Comparison of ENCODE assay signal across 35 cellular contexts in genomic region chr5:34889394-34889793, GRCh38. TPM values are rescaled to one million over a fixed set of nuclear protein-coding genes. Genes with fewer than 3 reads are reported as not detected.
"Had no signal": no experiment of that assay in that cellular context is flagged by ENCODE, and none has a peak within 500 bp of the region (broad histone marks: within the 10 kb centered on the region; RNA-seq: fewer than 3 reads in every experiment).

No MANE protein-coding gene starts in this region.

- H3K27ac ChIP-seq: ascending aorta, body of pancreas, brain microvascular endothelial cell, breast epithelium, cardiac muscle cell had no signal

- H3K4me3 ChIP-seq: ascending aorta, body of pancreas, breast epithelium, cardiac muscle cell had no signal

- H3K4me1 ChIP-seq: ascending aorta, body of pancreas, breast epithelium had no signal

- DNase-seq: activated effector memory CD4-positive, alpha-beta T cell treated with anti-CD3 and anti-CD28 coated beads, Interleukin-2, amount 50 U/mL, for 16 hours; activated effector memory CD4-positive, alpha-beta T cell treated with Interleukin-2 at 50 U/mL for 16 hours; activated gamma-delta T cell; activated gamma-delta T cell treated with Interleukin-2 at 50 U/mL for 16 hours; activated naive CD4-positive, alpha-beta T cell; activated naive CD4-positive, alpha-beta T cell treated with anti-CD3 and anti-CD28 coated beads for 36 hours; activated naive CD4-positive, alpha-beta T cell treated with anti-CD3 and anti-CD28 coated beads, Interleukin-2, amount 10 ng/mL, durations not matched to agents 7 days and 5 days; activated naive CD4-positive, alpha-beta T cell treated with anti-CD3 and anti-CD28 coated beads, Interleukin-2, amount 50 U/mL, for 16 hours; activated naive CD4-positive, alpha-beta T cell treated with Interleukin-2 at 50 U/mL for 16 hours; activated naive CD8-positive, alpha-beta T cell treated with anti-CD3 and anti-CD28 coated beads for 36 hours; activated naive CD8-positive, alpha-beta T cell treated with anti-CD3 and anti-CD28 coated beads, Interleukin-2, amount 10 ng/mL, durations not matched to agents 7 days and 5 days; activated naive CD8-positive, alpha-beta T cell treated with anti-CD3 and anti-CD28 coated beads, Interleukin-2, amount 50 U/mL, for 24 hours; activated T-cell treated with anti-CD3 and anti-CD28 coated beads, Interleukin-2, amount 50 U/mL, for 1 hour; activated T-cell treated with anti-CD3 and anti-CD28 coated beads, Interleukin-2, amount 50 U/mL, for 24 hours; activated T-cell treated with anti-CD3 and anti-CD28 coated beads, Interleukin-2, amount 50 U/mL, for 4 hours; activated T-cell treated with anti-CD3 and anti-CD28 coated beads, Interleukin-2, amount 50 U/mL, for 48 hours; activated T-cell treated with anti-CD3 and anti-CD28 coated beads, Interleukin-2, amount 50 U/mL, for 72 hours; amniotic stem cell; amygdala; anterior cingulate cortex; aorta; body of pancreas; brain microvascular endothelial cell; caudate nucleus; central memory CD4-positive, alpha-beta T cell; cerebellar nuclear complex had no signal

- H3K9me3 ChIP-seq: ascending aorta, body of pancreas, breast epithelium had no signal

- H3K27me3 ChIP-seq: ascending aorta, body of pancreas, brain microvascular endothelial cell, breast epithelium, cardiac muscle cell had no signal

- ATAC-seq: activated naive CD4-positive, alpha-beta T cell treated with anti-CD3 and anti-CD28 coated beads, Interleukin-2, amount 50 U/mL, for 72 hours; activated naive CD8-positive, alpha-beta T cell treated with anti-CD3 and anti-CD28 coated beads, Interleukin-2, amount 50 U/mL, for 24 hours; activated T-cell treated with anti-CD3 and anti-CD28 coated beads, Interleukin-2, amount 50 U/mL, for 4 hours; activated T-cell treated with anti-CD3 and anti-CD28 coated beads, Interleukin-2, amount 50 U/mL, for 72 hours; activated T-helper 17 cell treated with anti-CD3 and anti-CD28 coated beads, Interleukin-2, amount 50 U/mL, for 72 hours; body of pancreas had no signal

- FAIRE-seq: bronchial epithelial cell had no signal

- H3K36me3 ChIP-seq: ascending aorta, brain microvascular endothelial cell, breast epithelium, cardiac muscle cell had no signal

RNA-seq across cellular contexts. Expression of gene TTC23L, which starts 50.4 kb away (rescaled TPM):
- total RNA-seq: activated naive CD8-positive, alpha-beta T cell treated with anti-CD3 and anti-CD28 coated beads, Interleukin-2, amount 10 ng/mL, durations not matched to agents 7 days and 5 days; activated T-helper 1 cell treated with anti-CD3 and anti-CD28 coated beads, Interleukin-12 subunit alpha, Interleukin-12 subunit beta, Interleukin-2, Interleukin-4 antibody, amounts not matched to agents 30 ng/mL and 10 ng/mL and 1 ng/mL, durations not matched to agents 14 hours and 24 hours and 36 hours; activated T-helper 2 cell treated with anti-CD3 and anti-CD28 coated beads, Interferon-gamma antibody, Interleukin-2, Interleukin-4, amounts not matched to agents 10 μg/mL and 5 μg/mL and 100 μg/mL, durations not matched to agents 14 hours and 24 hours and 36 hours; ascending aorta; chondrocyte had no signal
